ENCODE assay signal across 8 cellular contexts in the genomic region with DNA sequence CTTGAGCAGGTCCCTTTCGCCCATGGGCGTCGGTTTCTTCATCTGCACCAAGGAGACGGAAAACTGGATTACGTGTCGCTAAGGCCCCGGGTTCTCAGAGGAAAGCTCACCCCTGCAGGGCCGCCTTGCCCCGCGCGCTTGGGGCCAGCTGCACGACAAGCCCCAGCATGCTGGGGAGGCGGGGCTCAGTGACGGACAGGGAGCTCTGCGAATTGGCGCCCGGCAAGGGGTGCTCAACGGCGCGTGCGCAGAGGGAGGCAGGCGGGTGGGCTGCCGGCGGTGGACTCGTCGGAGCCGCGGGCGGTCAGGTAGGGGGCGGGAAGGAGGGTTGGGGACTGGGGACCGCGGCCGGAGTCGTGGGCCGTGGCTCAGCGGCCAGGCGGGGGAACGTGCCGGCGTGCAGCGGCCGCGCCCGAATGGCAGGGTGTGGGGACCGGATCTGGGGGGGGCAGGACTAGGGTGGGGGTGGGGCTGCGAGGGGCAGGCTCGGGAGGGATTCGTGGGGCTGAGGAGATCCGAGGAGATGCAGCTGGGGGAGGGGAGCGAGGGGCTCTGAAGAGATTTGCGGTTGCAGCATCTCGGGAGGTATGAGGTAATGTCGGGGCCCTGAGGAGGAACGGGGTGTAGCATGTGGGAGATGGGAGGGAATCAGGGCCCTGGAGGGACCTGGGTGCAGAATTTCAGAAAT. TPM values are rescaled to one million over a fixed set of nuclear protein-coding genes. Genes with fewer than 3 reads are reported as not detected.
DNase-seq lines count a peak whose midpoint lies in the region; ATAC-seq and TF ChIP-seq lines count a peak whose summit lies in the region.

A gene with protein sequence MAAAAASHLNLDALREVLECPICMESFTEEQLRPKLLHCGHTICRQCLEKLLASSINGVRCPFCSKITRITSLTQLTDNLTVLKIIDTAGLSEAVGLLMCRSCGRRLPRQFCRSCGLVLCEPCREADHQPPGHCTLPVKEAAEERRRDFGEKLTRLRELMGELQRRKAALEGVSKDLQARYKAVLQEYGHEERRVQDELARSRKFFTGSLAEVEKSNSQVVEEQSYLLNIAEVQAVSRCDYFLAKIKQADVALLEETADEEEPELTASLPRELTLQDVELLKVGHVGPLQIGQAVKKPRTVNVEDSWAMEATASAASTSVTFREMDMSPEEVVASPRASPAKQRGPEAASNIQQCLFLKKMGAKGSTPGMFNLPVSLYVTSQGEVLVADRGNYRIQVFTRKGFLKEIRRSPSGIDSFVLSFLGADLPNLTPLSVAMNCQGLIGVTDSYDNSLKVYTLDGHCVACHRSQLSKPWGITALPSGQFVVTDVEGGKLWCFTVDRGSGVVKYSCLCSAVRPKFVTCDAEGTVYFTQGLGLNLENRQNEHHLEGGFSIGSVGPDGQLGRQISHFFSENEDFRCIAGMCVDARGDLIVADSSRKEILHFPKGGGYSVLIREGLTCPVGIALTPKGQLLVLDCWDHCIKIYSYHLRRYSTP (plus strand): TSS at position 232 of the 688 bp plus-strand sequence. CDS start 10,438 bp downstream, outside the sequence.

- H3K27me3 Mint-ChIP-seq in natural killer cell treated with Interleukin-12 subunit alpha and Interleukin-12 subunit beta and Interleukin-15 and Interleukin-18, amount 100 ng/mL, for 72 hours = peaks cover 0 to 4% of the 10 kb centered on the region in 2 donors

- TF ChIP-seq CTCF in DND-41 (IDR thresholded peaks at IDR 0.05; ENCODE audit: borderline replicate concordance, extremely low read depth, low read length, poor library complexity, severe bottlenecking) (no peak), RWPE1 (conservative IDR thresholded peaks at IDR 0.05; ENCODE audit: low read depth) (no peak), fibroblast of the aortic adventitia (IDR thresholded peaks at IDR 0.05; ENCODE audit: insufficient read depth, low read length) (no peak)

- peaks cover 6% of the 10 kb centered on the region; the same call in 1 of the 2 replicates for H4K20me1 ChIP-seq in DND-41 (ENCODE audit: insufficient read depth, low read length)

- H3K4me1 ChIP-seq in DND-41 (ENCODE audit: insufficient read depth, low read length) = peaks cover 34% of the 10 kb centered on the region

- peak within 1 kb of the TSS; percentile 73 to 77 for H3K27ac Mint-ChIP-seq in natural killer cell treated with Interleukin-12 subunit alpha and Interleukin-12 subunit beta and Interleukin-15 and Interleukin-18, amount 100 ng/mL, for 72 hours

- H3K36me3 Mint-ChIP-seq in natural killer cell treated with Interleukin-12 subunit alpha and Interleukin-12 subunit beta and Interleukin-15 and Interleukin-18, amount 100 ng/mL, for 72 hours = no peaks in the 10 kb centered on the region

- peak within 1 kb of the TSS; percentile 56 for H3K27ac ChIP-seq in DND-41 (ENCODE audit: low read length)
- H3K27ac ChIP-seq in KOPT-K1 (ENCODE audit: low read depth, low read length, poor library complexity, severe bottlenecking) = peak within 1 kb of the TSS; percentile 61
- peak within 1 kb of the TSS; percentile 64 for H3K27ac ChIP-seq in RWPE1

- peak; percentile 89 for DNase-seq in DND-41
- DNase-seq in RWPE1 (ENCODE audit: low spot score) = peak; percentile 99
- peak; percentile 87 for DNase-seq in activated T-helper 9 cell treated with anti-CD3 and anti-CD28 coated beads, Interleukin-2, amount 50 U/mL, for 16 hours (ENCODE audit: low read depth)
- DNase-seq in fibroblast of the aortic adventitia (ENCODE audit: low read depth) = peak; percentile 82
- DNase-seq in natural killer cell treated with Interleukin-12 subunit alpha and Interleukin-12 subunit beta and Interleukin-15 and Interleukin-18, amount 100 ng/mL, for 72 hours (ENCODE audit: low spot score) = peak; percentile 95
- DNase-seq in stimulated activated naive CD8-positive, alpha-beta T cell treated with anti-CD3 and anti-CD28 coated beads, Interleukin-15, Interleukin-2, amounts not matched to agents 100 U/mL and 50 U/mL, for 24 hours = peak; percentile 96

- H3K9me3 ChIP-seq in DND-41 (ENCODE audit: insufficient read depth, low read length, severe bottlenecking) (no peaks in the 10 kb centered on the region), KOPT-K1 (ENCODE audit: insufficient read depth, low read length, poor library complexity, severe bottlenecking) (peaks cover 21% of the 10 kb centered on the region)

- peaks cover 15% of the 10 kb centered on the region for H3K79me2 ChIP-seq in DND-41 (ENCODE audit: insufficient read depth, low read length)

- no peaks in the 10 kb centered on the region for H3K36me3 ChIP-seq in DND-41 (ENCODE audit: insufficient read depth, low read length)
- no peaks in the 10 kb centered on the region for H3K36me3 ChIP-seq in KOPT-K1 (ENCODE audit: insufficient read depth, low read length)

- CTCF ChIA-PET in RWPE1 (lab: Yijun Ruan, JAX) = interaction anchor here (0.5 kb wide), 1 partner anchor 676 kb away, joined by 3 read pairs; no protein-coding TSS in a partner anchor

- ATAC-seq in DND-41 (ENCODE audit: insufficient read depth, low read depth) (peak; percentile 96), GM21786 (IDR thresholded peaks at IDR 0.05; ENCODE audit: unreplicated experiment) (peak; percentile 99)
- peak; percentile 98 to 99 for ATAC-seq in natural killer cell treated with Interleukin-12 subunit alpha and Interleukin-12 subunit beta and Interleukin-15 and Interleukin-18, amount 100 ng/mL, for 72 hours
- ATAC-seq in stimulated activated naive CD8-positive, alpha-beta T cell treated with anti-CD3 and anti-CD28 coated beads, Interleukin-15, Interleukin-2, amounts not matched to agents 100 U/mL and 50 U/mL, for 24 hours = peak; percentile 97

- POLR2A ChIA-PET in RWPE1 (lab: Yijun Ruan, JAX; ENCODE audit: low non-redundant PET) = interaction anchor here (0.7 kb wide), 1 partner anchor 554 kb away, joined by 3 read pairs; no protein-coding TSS in a partner anchor

- no peaks in the 10 kb centered on the region for H3K27me3 ChIP-seq in DND-41 (ENCODE audit: insufficient read depth, low read length, poor library complexity)

- peak within 1 kb of the TSS; percentile 98 for H3K4me3 Mint-ChIP-seq in natural killer cell treated with Interleukin-12 subunit alpha and Interleukin-12 subunit beta and Interleukin-15 and Interleukin-18, amount 100 ng/mL, for 72 hours

- H3K4me1 Mint-ChIP-seq in natural killer cell treated with Interleukin-12 subunit alpha and Interleukin-12 subunit beta and Interleukin-15 and Interleukin-18, amount 100 ng/mL, for 72 hours (ENCODE audit: low read depth in 2 of 2) = peaks cover 44 to 45% of the 10 kb centered on the region in 2 donors

- peak within 1 kb of the TSS; percentile 86 for H2AFZ ChIP-seq in DND-41 (ENCODE audit: low read depth, low read length)

- peak within 1 kb of the TSS; percentile 76 for H3K4me2 ChIP-seq in DND-41 (ENCODE audit: insufficient read depth, low read length)

- H3K9me3 Mint-ChIP-seq in natural killer cell treated with Interleukin-12 subunit alpha and Interleukin-12 subunit beta and Interleukin-15 and Interleukin-18, amount 100 ng/mL, for 72 hours = no peaks in the 10 kb centered on the region

- H3K9ac ChIP-seq in DND-41 (ENCODE audit: low read depth, low read length) = peak within 1 kb of the TSS; percentile 55

- H3K4me3 ChIP-seq in DND-41 (ENCODE audit: low read depth in 1 of 2, low read length in 2 of 2) = peak within 1 kb of the TSS; percentile 45 to 70; a peak in 3 of 4 replicates
- peak within 1 kb of the TSS; percentile 86 for H3K4me3 ChIP-seq in fibroblast of the aortic adventitia (ENCODE audit: low read depth, low read length)

RNA-seq across cellular contexts. Expression of the gene that starts here (rescaled TPM):
- total RNA-seq in fibroblast of the aortic adventitia (ENCODE audit: low replicate concordance) = 31.5 and 33.5 TPM in 2 replicates
- total RNA-seq in natural killer cell treated with Interleukin-12 subunit alpha and Interleukin-12 subunit beta and Interleukin-15 and Interleukin-18, amount 100 ng/mL, for 72 hours = 10 to 100 TPM; 12.2 to 13.6 TPM

Comparison
In these comparisons a context has a peak if more than half of its experiments do, and no peak if none do; other contexts are left out.
1. Peak in every context shown above with its lines: DNase-seq, ATAC-seq, H3K4me3 ChIP-seq and H3K27ac ChIP-seq.